ENCODE assay signal across 1 cellular context in the genomic region with DNA sequence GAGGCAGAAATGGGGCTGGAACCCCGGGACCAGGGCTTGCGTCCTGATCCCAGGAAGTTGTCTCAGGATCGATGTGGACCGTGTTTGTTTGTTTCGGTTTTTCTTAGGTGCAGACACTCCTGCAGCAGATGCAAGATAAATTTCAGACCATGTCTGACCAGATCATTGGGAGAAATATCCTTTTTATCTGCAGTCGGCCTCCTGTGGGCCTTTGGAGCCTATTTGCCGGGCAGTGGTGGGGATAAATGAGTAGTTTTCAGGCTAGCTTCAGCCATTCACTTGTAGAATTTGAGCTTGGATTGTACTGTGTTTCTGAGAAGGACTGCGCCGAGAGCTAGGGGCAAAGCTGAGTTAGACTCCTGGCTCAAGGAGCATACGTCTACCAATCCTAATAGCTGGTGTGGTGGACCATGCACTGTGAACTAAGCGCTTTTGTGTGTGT.
TF ChIP-seq lines count a peak whose summit lies in the region.

No MANE protein-coding gene starts in this region.

TF ChIP-seq in GM12878, 131 proteins besides CTCF, POLR2A, EP300 and RAD21 (continued from another document):
- TF ChIP-seq, protein P1, sequence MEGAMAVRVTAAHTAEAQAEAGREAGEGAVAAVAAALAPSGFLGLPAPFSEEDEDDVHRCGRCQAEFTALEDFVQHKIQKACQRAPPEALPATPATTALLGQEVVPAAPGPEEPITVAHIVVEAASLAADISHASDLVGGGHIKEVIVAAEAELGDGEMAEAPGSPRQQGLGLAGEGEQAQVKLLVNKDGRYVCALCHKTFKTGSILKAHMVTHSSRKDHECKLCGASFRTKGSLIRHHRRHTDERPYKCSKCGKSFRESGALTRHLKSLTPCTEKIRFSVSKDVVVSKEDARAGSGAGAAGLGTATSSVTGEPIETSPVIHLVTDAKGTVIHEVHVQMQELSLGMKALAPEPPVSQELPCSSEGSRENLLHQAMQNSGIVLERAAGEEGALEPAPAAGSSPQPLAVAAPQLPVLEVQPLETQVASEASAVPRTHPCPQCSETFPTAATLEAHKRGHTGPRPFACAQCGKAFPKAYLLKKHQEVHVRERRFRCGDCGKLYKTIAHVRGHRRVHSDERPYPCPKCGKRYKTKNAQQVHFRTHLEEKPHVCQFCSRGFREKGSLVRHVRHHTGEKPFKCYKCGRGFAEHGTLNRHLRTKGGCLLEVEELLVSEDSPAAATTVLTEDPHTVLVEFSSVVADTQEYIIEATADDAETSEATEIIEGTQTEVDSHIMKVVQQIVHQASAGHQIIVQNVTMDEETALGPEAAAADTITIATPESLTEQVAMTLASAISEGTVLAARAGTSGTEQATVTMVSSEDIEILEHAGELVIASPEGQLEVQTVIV (IDR thresholded peaks at IDR 0.05; ENCODE audit: borderline replicate concordance, partially characterized antibody) = no peak
- no peak for TF ChIP-seq KAT2A (conservative IDR thresholded peaks at IDR 0.05; ENCODE audit: control insufficient read depth, low read depth, low read length)
- no peak for TF ChIP-seq BRCA1 (IDR thresholded peaks at IDR 0.05; ENCODE audit: low read depth, low read length)
- no peak for TF ChIP-seq ZNF274 (IDR thresholded peaks at IDR 0.05; ENCODE audit: insufficient read depth, insufficient read length)
- TF ChIP-seq ESRRA (IDR thresholded peaks at IDR 0.05; ENCODE audit: low read length) = no peak
- TF ChIP-seq NR2C2 (IDR thresholded peaks at IDR 0.05; ENCODE audit: borderline replicate concordance, control insufficient read depth, insufficient read length, low read depth) = no peak
- no peak for TF ChIP-seq GABPA (IDR thresholded peaks at IDR 0.05; ENCODE audit: low read depth)
- TF ChIP-seq ATF7 (IDR thresholded peaks at IDR 0.05; ENCODE audit: low read depth) = no peak
- TF ChIP-seq FOXK2 (IDR thresholded peaks at IDR 0.05) = no peak
- no peak for TF ChIP-seq ZNF24 (IDR thresholded peaks at IDR 0.05)
- TF ChIP-seq ASH2L (IDR thresholded peaks at IDR 0.05; ENCODE audit: borderline replicate concordance, low read depth) = no peak
